8 cellular contexts compared by ENCODE assay signal in genomic region chr2:230866704-230867561, GRCh38. TPM values are rescaled to one million over a fixed set of nuclear protein-coding genes. Genes with fewer than 3 reads are reported as not detected.
DNase-seq lines count a peak whose midpoint lies in the region; TF ChIP-seq lines count a peak whose summit lies in the region.

No MANE protein-coding gene starts in this region.

- H3K27ac ChIP-seq in OCI-LY7 (ENCODE audit: low read depth, low read length, poor library complexity, severe bottlenecking) (no peak overlapping the region), iPS-18a (ENCODE audit: low read length) (no peak overlapping the region)

- BruUV-seq in OCI-LY7 (replicated peaks; lab: Mats Ljungman, UMichigan): no TSS peak

- no peaks in the 10 kb centered on the region for H4K20me1 ChIP-seq in OCI-LY7 (ENCODE audit: insufficient read depth, low read length)

- H3K4me1 Mint-ChIP-seq in activated naive CD4-positive, alpha-beta T cell treated with anti-CD3 and anti-CD28 coated beads for 36 hours (ENCODE audit: low read depth): peaks cover 42% of the 10 kb centered on the region

- POLR2A ChIA-PET in OCI-LY7 (lab: Charles Lee): no interaction called here

- H2AFZ ChIP-seq in OCI-LY7 (ENCODE audit: low read length): no peak overlapping the region

- CTCF ChIA-PET in OCI-LY7 (lab: Charles Lee; ENCODE audit: unreplicated experiment): no interaction called here
- CTCF ChIA-PET in activated naive CD4-positive, alpha-beta T cell treated with anti-CD3 and anti-CD28 coated beads for 36 hours (lab: Charles Lee): interaction anchor here (0.6 to 3.3 kb wide), 8 partner anchors 17 to 186 kb away, joined by 3 to 14 read pairs (median 3); no protein-coding TSS in a partner anchor

- H3K9me2 ChIP-seq in OCI-LY7 (ENCODE audit: insufficient read depth, low read length): no peaks in the 10 kb centered on the region

- peaks cover 7% of the 10 kb centered on the region for H3K27me3 ChIP-seq in iPS-18a (ENCODE audit: control insufficient read depth, insufficient read depth, low read length)

- H3K4me1 ChIP-seq in OCI-LY7 (ENCODE audit: insufficient read depth, low read length, poor library complexity, severe bottlenecking): no peaks in the 10 kb centered on the region
- H3K4me1 ChIP-seq in iPS-18a (ENCODE audit: control insufficient read depth, low read depth, low read length): peaks cover 58% of the 10 kb centered on the region

- no peak overlapping the region for H3K27ac Mint-ChIP-seq in activated naive CD4-positive, alpha-beta T cell treated with anti-CD3 and anti-CD28 coated beads for 36 hours

- no peak overlapping the region for H3K4me3 ChIP-seq in OCI-LY7 (ENCODE audit: low read depth, low read length, poor library complexity, severe bottlenecking)
- H3K4me3 ChIP-seq in iPS-18a (ENCODE audit: low read length): peak overlapping the region; percentile 84

- H3K9me3 ChIP-seq in OCI-LY7 (ENCODE audit: low read length): no peaks in the 10 kb centered on the region
- H3K9me3 ChIP-seq in iPS-18a (ENCODE audit: control insufficient read depth, low read depth, low read length): no peaks in the 10 kb centered on the region

- H3K9me3 Mint-ChIP-seq in activated naive CD4-positive, alpha-beta T cell treated with anti-CD3 and anti-CD28 coated beads for 36 hours: no peaks in the 10 kb centered on the region

- no peaks in the 10 kb centered on the region for H3K36me3 Mint-ChIP-seq in activated naive CD4-positive, alpha-beta T cell treated with anti-CD3 and anti-CD28 coated beads for 36 hours (ENCODE audit: low read depth)

- no peak overlapping the region for H3K4me3 Mint-ChIP-seq in activated naive CD4-positive, alpha-beta T cell treated with anti-CD3 and anti-CD28 coated beads for 36 hours

- H3K36me3 ChIP-seq in OCI-LY7 (ENCODE audit: insufficient read depth, low read length): no peaks in the 10 kb centered on the region
- no peaks in the 10 kb centered on the region for H3K36me3 ChIP-seq in iPS-18a (ENCODE audit: control insufficient read depth, low read depth, low read length)

- TF ChIP-seq CTCF in OCI-LY7 (conservative IDR thresholded peaks at IDR 0.05; ENCODE audit: low read length) (peak; percentile 26; the same call in 1 of the 2 replicates), GM13977 (IDR thresholded peaks at IDR 0.05; ENCODE audit: extremely low read depth, insufficient read depth, missing control alignments) (no peak)

- in situ Hi-C loops in GM13977 (cut with MboI; ENCODE audit: low pct_unique_long_range_greater_than_20kb, low sequenced_read_pairs, unreplicated experiment): no loop called here

- H3K4me2 ChIP-seq in OCI-LY7 (ENCODE audit: low read length): no peak overlapping the region

- H3K79me2 ChIP-seq in OCI-LY7 (ENCODE audit: insufficient read depth, low read depth, low read length): no peaks in the 10 kb centered on the region

- intact Hi-C loops in OCI-LY7 (cut with micrococcal nuclease; ENCODE audit: unreplicated experiment): no loop called here
- intact Hi-C loops in activated naive CD4-positive, alpha-beta T cell treated with anti-CD3 and anti-CD28 coated beads for 36 hours (cut with micrococcal nuclease): no loop called here

- peak overlapping the region; percentile 82 for H3K9ac ChIP-seq in iPS-18a (ENCODE audit: low read length)

- H3K27me3 Mint-ChIP-seq in activated naive CD4-positive, alpha-beta T cell treated with anti-CD3 and anti-CD28 coated beads for 36 hours (ENCODE audit: low read depth): peaks cover 4% of the 10 kb centered on the region

- DNase-seq in activated gamma-delta T cell treated with Interleukin-2 at 50 U/mL for 16 hours (peak; percentile 74), activated gamma-delta T cell (lab: John Stamatoyannopoulos, UW) (no peak), OCI-LY7 (ENCODE audit: low spot score) (peak; percentile 53), OCI-M2 (lab: John Stamatoyannopoulos, UW; ENCODE audit: unreplicated experiment) (no peak), GM13977 (ENCODE audit: low spot score) (no peak)
- DNase-seq in activated naive CD4-positive, alpha-beta T cell treated with anti-CD3 and anti-CD28 coated beads for 36 hours: peak; percentile 59
- DNase-seq in stimulated activated CD4-positive, alpha-beta T cell treated with anti-CD3 and anti-CD28 coated beads, TNF-alpha, amount 100 ng/mL, for 24 hours (ENCODE audit: low read depth in 3 of 3): peak; percentile 18 to 36 (median 28)

RNA-seq across cellular contexts. Expression of gene ITM2C, which starts 2.2 kb away (rescaled TPM):
- not detected in 2 replicates for total RNA-seq in OCI-LY7 (2014; rRNA removed; shearing (Covaris generic))
- not detected in 2 replicates for total RNA-seq in OCI-LY7 (2022)
- 10 to 100 TPM; 13.0 to 13.6 TPM for total RNA-seq in activated naive CD4-positive, alpha-beta T cell treated with anti-CD3 and anti-CD28 coated beads for 36 hours

RNA-seq across cellular contexts. Expression of gene GPR55, which starts 58.1 kb away (rescaled TPM):
- 0.22 TPM in 1 of 2 replicates, not detected in the other for total RNA-seq in OCI-LY7 (2014; rRNA removed; shearing (Covaris generic))
- not detected in 2 replicates for total RNA-seq in OCI-LY7 (2022)
- total RNA-seq in activated naive CD4-positive, alpha-beta T cell treated with anti-CD3 and anti-CD28 coated beads for 36 hours: under 1 TPM; 0.35 to 0.43 TPM

Comparison
In these comparisons a context has a peak if more than half of its experiments do, and no peak if none do; other contexts are left out.
1. DNase-seq: peak in activated gamma-delta T cell treated with Interleukin-2 at 50 U/mL for 16 hours (single experiment), OCI-LY7 (single experiment), activated naive CD4-positive, alpha-beta T cell treated with anti-CD3 and anti-CD28 coated beads for 36 hours (single experiment) and stimulated activated CD4-positive, alpha-beta T cell treated with anti-CD3 and anti-CD28 coated beads, TNF-alpha, amount 100 ng/mL, for 24 hours (3 of 3); none in activated gamma-delta T cell (single experiment), OCI-M2 (single experiment) and GM13977 (single experiment).
2. RNA of gene ITM2C, which starts 2.2 kb away (total RNA-seq): 13.0 to 13.6 TPM in activated naive CD4-positive, alpha-beta T cell treated with anti-CD3 and anti-CD28 coated beads for 36 hours; not detected in OCI-LY7; every median in the first group is over 10 times any median in the second.